13 cellular contexts compared by ENCODE assay signal in genomic region chr22:16783930-16784354, GRCh38. TPM values are rescaled to one million over a fixed set of nuclear protein-coding genes. Genes with fewer than 3 reads are reported as not detected.
A peak's percentile ranks its signal among the peaks of the same experiment; 100 is the strongest.
DNase-seq lines count a peak whose midpoint lies in the region; ATAC-seq, FAIRE-seq and TF ChIP-seq lines count a peak whose summit lies in the region.
"Had no signal": no experiment of that assay in that cellular context is flagged by ENCODE, and none has a peak within 500 bp of the region (broad histone marks: within the 10 kb centered on the region; RNA-seq: fewer than 3 reads in every experiment).

No MANE protein-coding gene starts in this region.

- H2AK5ac ChIP-seq in H1 (ENCODE audit: low read depth, low read length), result no peak overlapping the region

- H3K4me1 ChIP-seq in A549 (no peaks in the 10 kb centered on the region), MM.1S (ENCODE audit: low read length) (no peaks in the 10 kb centered on the region), H1 (replicated peaks in 1 of 4; ENCODE audit: control insufficient read depth in 3 of 4, insufficient read depth in 4 of 4, low read length in 3 of 4) (no peaks in the 10 kb centered on the region)

- H3K4ac ChIP-seq in H1 (replicated peaks; ENCODE audit: insufficient read length, low read depth, low read length), result no peak overlapping the region

- H3K36me3 Mint-ChIP-seq in Calu3 (ENCODE audit: insufficient read depth, unreplicated experiment), result no peaks in the 10 kb centered on the region
- no peaks in the 10 kb centered on the region for H3K36me3 Mint-ChIP-seq in activated naive CD8-positive, alpha-beta T cell treated with anti-CD3 and anti-CD28 coated beads for 36 hours
- H3K36me3 Mint-ChIP-seq: activated naive CD4-positive, alpha-beta T cell treated with anti-CD3 and anti-CD28 coated beads, Interleukin-2, amount 50 U/mL, for 24 hours had no signal

- no peak overlapping the region for H3K18ac ChIP-seq in H1 (ENCODE audit: extremely low read depth, low read length)

- H3K79me1 ChIP-seq in H1 (ENCODE audit: low read depth, low read length), result no peaks in the 10 kb centered on the region

- no peak overlapping the region for H3K27ac Mint-ChIP-seq in Calu3 (ENCODE audit: unreplicated experiment)
- no peak overlapping the region for H3K27ac Mint-ChIP-seq in activated naive CD8-positive, alpha-beta T cell treated with anti-CD3 and anti-CD28 coated beads for 36 hours
- H3K27ac Mint-ChIP-seq: activated naive CD4-positive, alpha-beta T cell treated with anti-CD3 and anti-CD28 coated beads, Interleukin-2, amount 50 U/mL, for 24 hours had no signal

- no peaks in the 10 kb centered on the region for H3K27me3 Mint-ChIP-seq in Calu3 (ENCODE audit: unreplicated experiment)
- H3K27me3 Mint-ChIP-seq in activated naive CD8-positive, alpha-beta T cell treated with anti-CD3 and anti-CD28 coated beads for 36 hours, result peaks cover 6% of the 10 kb centered on the region

- no peak overlapping the region for H4K91ac ChIP-seq in H1 (replicated peaks; ENCODE audit: insufficient read length, low read length)

- peaks cover 17% of the 10 kb centered on the region for H3K9me3 Mint-ChIP-seq in Calu3 (ENCODE audit: low read depth, unreplicated experiment)
- no peaks in the 10 kb centered on the region for H3K9me3 Mint-ChIP-seq in activated naive CD8-positive, alpha-beta T cell treated with anti-CD3 and anti-CD28 coated beads for 36 hours
- H3K9me3 Mint-ChIP-seq: activated naive CD4-positive, alpha-beta T cell treated with anti-CD3 and anti-CD28 coated beads, Interleukin-2, amount 50 U/mL, for 24 hours had no signal

- H3F3A ChIP-seq in MM.1S (ENCODE audit: insufficient read depth, low read length), result no peaks in the 10 kb centered on the region

- H3K14ac ChIP-seq in H1 (ENCODE audit: insufficient read length), result no peak overlapping the region

- peak overlapping the region; percentile 39; the same call in 2 of the 3 replicates for H3K4me2 ChIP-seq in A549
- peak overlapping the region; percentile 14; the same call in 1 of the 2 replicates for H3K4me2 ChIP-seq in MM.1S (ENCODE audit: low read depth, low read length)
- H3K4me2 ChIP-seq in H1 (ENCODE audit: insufficient read depth in 1 of 2, low read depth in 2 of 2, low read length in 2 of 2), result no peak overlapping the region

- H3K27ac ChIP-seq in A549, result no peak overlapping the region
- no peak overlapping the region for H3K27ac ChIP-seq in MM.1S (ENCODE audit: low read length)
- no peak overlapping the region for H3K27ac ChIP-seq in H1 (ENCODE audit: low read depth, low read length)

- BruUV-seq in Calu3 (replicated peaks; lab: Mats Ljungman, UMichigan), result no TSS peak

- H3K27me3 ChIP-seq in MM.1S (replicated peaks; ENCODE audit: insufficient read depth, low read length) (no peaks in the 10 kb centered on the region), H1 (replicated peaks in 1 of 4; ENCODE audit: control insufficient read depth in 3 of 4, extremely low read depth in 1 of 4, insufficient read depth in 3 of 4, low read length in 3 of 4) (no peaks in the 10 kb centered on the region)

- under 1% methylated on average over 8 of the region's 8 CpGs for WGBS in A549 (ENCODE audit: missing lambda C conversion rate)
- WGBS in H1 (ENCODE audit: extremely low coverage in 1 of 2, insufficient coverage in 1 of 2, insufficient read length in 1 of 2, insufficient replicate concordance in 2 of 2, low coverage in 1 of 2, low lambda C conversion rate in 2 of 2, missing lambda C conversion rate in 1 of 2), 2 experiments, result 67% methylated on average over 8 of the region's 8 CpGs; no CpG with 5 or more reads in 1 of the 2 experiments

- no peak overlapping the region for H3K56ac ChIP-seq in H1 (replicated peaks; ENCODE audit: insufficient read length, low read depth, low read length)

- H3K9me3 ChIP-seq in A549 (no peaks in the 10 kb centered on the region), MM.1S (replicated peaks; ENCODE audit: insufficient read depth, low read length) (no peaks in the 10 kb centered on the region), H1 (ENCODE audit: insufficient read depth in 2 of 2, low read depth in 1 of 2, low read length in 1 of 2) (no peaks in the 10 kb centered on the region)

- no peak overlapping the region for H2BK15ac ChIP-seq in H1 (ENCODE audit: low read length)

- TF ChIP-seq RAD21 in A549 (conservative IDR thresholded peaks at IDR 0.05 in 1 of 2, IDR thresholded peaks at IDR 0.05 in 1 of 2), result no peak
- peak; percentile 48 to 62 for TF ChIP-seq RAD21 in H1 (IDR thresholded peaks at IDR 0.05 in 1 of 2, conservative IDR thresholded peaks at IDR 0.05 in 1 of 2; ENCODE audit: low read depth in 2 of 2, low read length in 2 of 2)

- no peak overlapping the region for H4K5ac ChIP-seq in H1 (ENCODE audit: insufficient read length, low read depth, low read length)

- H2BK12ac ChIP-seq in H1 (ENCODE audit: low read depth, low read length), result no peak overlapping the region

- H3K4me1 Mint-ChIP-seq in Calu3 (ENCODE audit: low read depth, unreplicated experiment), result no peaks in the 10 kb centered on the region
- no peaks in the 10 kb centered on the region for H3K4me1 Mint-ChIP-seq in activated naive CD8-positive, alpha-beta T cell treated with anti-CD3 and anti-CD28 coated beads for 36 hours
- H3K4me1 Mint-ChIP-seq: activated naive CD4-positive, alpha-beta T cell treated with anti-CD3 and anti-CD28 coated beads, Interleukin-2, amount 50 U/mL, for 24 hours had no signal

- TF ChIP-seq CTCF in A549 (IDR thresholded peaks at IDR 0.05) (no peak), MM.1S (IDR thresholded peaks at IDR 0.05; ENCODE audit: low read length) (peak; percentile 71), H1 (IDR thresholded peaks at IDR 0.05; ENCODE audit: control extremely low read depth in 1 of 3, insufficient read depth in 1 of 3, low read depth in 1 of 3, low read length in 3 of 3) (peak; percentile 28 to 74 (median 55)), Calu3 (IDR thresholded peaks at IDR 0.05; ENCODE audit: unreplicated experiment) (no peak)

- H3K9ac ChIP-seq in MM.1S (ENCODE audit: low read length) (no peak overlapping the region), H1 (replicated peaks in 1 of 4; ENCODE audit: extremely low read depth in 1 of 4, low read depth in 3 of 4, low read length in 3 of 4) (no peak overlapping the region)

- no peak overlapping the region for H3K23ac ChIP-seq in H1 (ENCODE audit: insufficient read length)

- POLR2A ChIA-PET in A549 (lab: Yijun Ruan, JAX), result no interaction called here
- POLR2A ChIA-PET in H1 (lab: Charles Lee; ENCODE audit: partially characterized antibody), result no interaction called here

- H2BK120ac ChIP-seq in H1 (replicated peaks; ENCODE audit: low read depth, low read length), result no peak overlapping the region

- H2BK20ac ChIP-seq in H1 (ENCODE audit: low read length), result no peak overlapping the region

- H2AFZ ChIP-seq in MM.1S (ENCODE audit: low read length) (no peak overlapping the region), H1 (ENCODE audit: low read length) (no peak overlapping the region)

- H2BK5ac ChIP-seq in H1 (ENCODE audit: low read depth, low read length), result no peak overlapping the region

- H3K36me3 ChIP-seq in MM.1S (replicated peaks; ENCODE audit: insufficient read depth, low read length), result no peaks in the 10 kb centered on the region
- no peaks in the 10 kb centered on the region for H3K36me3 ChIP-seq in H1 (ENCODE audit: control insufficient read depth in 2 of 4, insufficient read depth in 4 of 4, low read length in 3 of 4)

- H3K9me2 ChIP-seq in MM.1S (replicated peaks; ENCODE audit: insufficient read depth, low read length), result no peaks in the 10 kb centered on the region

- H3K23me2 ChIP-seq in H1 (ENCODE audit: low read depth, low read length), result no peaks in the 10 kb centered on the region

- TF ChIP-seq POLR2A in A549 (IDR thresholded peaks at IDR 0.05; ENCODE audit: low read length) (no peak), H1 (IDR thresholded peaks at IDR 0.05; ENCODE audit: control extremely low read depth in 1 of 2, low read depth in 2 of 2, low read length in 2 of 2) (no peak)

- H3K4me3 ChIP-seq in A549 (no peak overlapping the region), MM.1S (ENCODE audit: low read length) (no peak overlapping the region), H1 (ENCODE audit: extremely low read depth in 1 of 4, insufficient read depth in 2 of 4, low read depth in 3 of 4, low read length in 4 of 4) (no peak overlapping the region)

- no peak overlapping the region for H3K4me3 Mint-ChIP-seq in Calu3 (ENCODE audit: low read depth, unreplicated experiment)
- no peak overlapping the region for H3K4me3 Mint-ChIP-seq in activated naive CD8-positive, alpha-beta T cell treated with anti-CD3 and anti-CD28 coated beads for 36 hours
- H3K4me3 Mint-ChIP-seq: activated naive CD4-positive, alpha-beta T cell treated with anti-CD3 and anti-CD28 coated beads, Interleukin-2, amount 50 U/mL, for 24 hours had no signal

- ATAC-seq in A549 (peak; percentile 71 to 77), GM19324 (IDR thresholded peaks at IDR 0.05; ENCODE audit: low FRiP score, unreplicated experiment) (no peak)

- peak; percentile 4 to 17 for DNase-seq in A549 (ENCODE audit: low read depth in 1 of 2, low spot score in 1 of 2)
- DNase-seq in ELR (ENCODE audit: low read depth), result peak; percentile 3
- DNase-seq in MM.1S, result peak; percentile 48
- DNase-seq in H1 (ENCODE audit: low read depth in 1 of 2, low spot score in 2 of 2), result peak in 1 of 2 experiments; percentile 51
- no peak for DNase-seq in Calu3
- no peak for DNase-seq in activated effector memory CD4-positive, alpha-beta T cell treated with anti-CD3 and anti-CD28 coated beads, Interleukin-2, amount 50 U/mL, for 16 hours
- no peak for DNase-seq in activated naive CD8-positive, alpha-beta T cell treated with anti-CD3 and anti-CD28 coated beads for 36 hours
- DNase-seq: midbrain, T-helper 2 cell had no signal

- no peak for FAIRE-seq in A549 (lab: Jason Lieb, UNC)
- FAIRE-seq in H1 (lab: Jason Lieb, UNC), result peak; percentile 84

- intact Hi-C loops in Calu3 (cut with micrococcal nuclease; ENCODE audit: unreplicated experiment), result no loop called here

- TF ChIP-seq EP300 in A549 (IDR thresholded peaks at IDR 0.05) (no peak), H1 (IDR thresholded peaks at IDR 0.05; ENCODE audit: borderline replicate concordance in 1 of 2, low read depth in 2 of 2, low read length in 2 of 2) (no peak)

- CTCF ChIA-PET in A549 (lab: Yijun Ruan, JAX) (no interaction called here), H1 (lab: Charles Lee; ENCODE audit: partially characterized antibody) (interaction anchor here (0.7 to 2.2 kb wide), 19 partner anchors 10 to 134 kb away, joined by 3 to 14 read pairs (median 5); no protein-coding TSS in a partner anchor), Calu3 (lab: Charles Lee) (interaction anchor here (0.6 kb wide), 1 partner anchor 716 kb away, joined by 3 read pairs; no protein-coding TSS in a partner anchor)

- H3K79me2 ChIP-seq in MM.1S (ENCODE audit: low read length) (no peaks in the 10 kb centered on the region), H1 (ENCODE audit: control insufficient read depth in 1 of 2, insufficient read depth in 2 of 2, low read length in 2 of 2) (no peaks in the 10 kb centered on the region)

- no peaks in the 10 kb centered on the region for H4K20me1 ChIP-seq in MM.1S (ENCODE audit: insufficient read depth, low read length)
- H4K20me1 ChIP-seq in H1 (replicated peaks in 1 of 2; ENCODE audit: control insufficient read depth in 1 of 2, insufficient read depth in 2 of 2, low read length in 2 of 2), result no peaks in the 10 kb centered on the region

- H4K8ac ChIP-seq in H1 (ENCODE audit: extremely low read depth, insufficient read depth, low read length), result no peak overlapping the region

RNA-seq across cellular contexts. Expression of gene XKR3, which starts 41.3 kb away (rescaled TPM):
- not detected in 2 replicates for polyA plus RNA-seq in A549 (2011; rRNA removed)
- polyA plus RNA-seq in A549 (2012; cell fraction: cytosol; rRNA removed), result not detected in 2 replicates
- not detected in 2 replicates for polyA plus RNA-seq in A549 (2012; cell fraction: nucleus; rRNA removed)
- not detected in 3 replicates for polyA plus RNA-seq in A549 (2017; fragmentation: RNase III; extraction: RNeasy Plus Mini Kit Qiagen cat#74134 plus additional on column Dnase treatment)
- polyA minus RNA-seq in A549 (2011; rRNA and poly(A)+ RNA removed), result not detected in 2 replicates
- 0.17 and 0.25 TPM in 2 replicates for total RNA-seq in H1 (2021; fragmentation: NEBNext Ultra II Directional; extraction: Animal tissue kit (Norgen Biotek cat#: 25700))
- not detected in 2 replicates for polyA plus RNA-seq in H1 (2011; rRNA removed)
- polyA plus RNA-seq in H1 (2011; cell fraction: cytosol; rRNA removed), result not detected
- not detected for polyA plus RNA-seq in H1 (2011; cell fraction: nucleus; rRNA removed)
- polyA plus RNA-seq in H1 (2012, experiment 1 of 2), result not detected in 4 replicates
- not detected for polyA plus RNA-seq in H1 (2012, experiment 2 of 2)
- polyA plus RNA-seq in H1 (2013, experiment 1 of 2), result 0.34 TPM
- 0.33 TPM for polyA plus RNA-seq in H1 (2013, experiment 2 of 2)
- 0.10 TPM in 1 of 2 replicates, not detected in the other for polyA minus RNA-seq in H1 (2011; rRNA and poly(A)+ RNA removed)
- polyA minus RNA-seq in H1 (2011; cell fraction: cytosol; rRNA and poly(A)+ RNA removed), result not detected
- polyA minus RNA-seq in H1 (2011; cell fraction: nucleus; rRNA and poly(A)+ RNA removed), result not detected
- total RNA-seq in Calu3 (2022), result not detected in 2 replicates
- not detected for total RNA-seq in activated naive CD8-positive, alpha-beta T cell treated with anti-CD3 and anti-CD28 coated beads for 36 hours
- total RNA-seq: ureter had no signal
- polyA plus RNA-seq: esophagus had no signal

Comparison
In these comparisons a context has a peak if more than half of its experiments do, and no peak if none do; other contexts are left out.
1. DNase-seq: peak in A549 (2 of 2), ELR (single experiment) and MM.1S (single experiment); none in Calu3 (single experiment), activated effector memory CD4-positive, alpha-beta T cell treated with anti-CD3 and anti-CD28 coated beads, Interleukin-2, amount 50 U/mL, for 16 hours (single experiment) and activated naive CD8-positive, alpha-beta T cell treated with anti-CD3 and anti-CD28 coated beads for 36 hours (single experiment).
2. H3K4me2 ChIP-seq: peak in A549 (single experiment) and MM.1S (single experiment); none in H1 (0 of 2).
3. CTCF ChIP-seq: peak in MM.1S (single experiment) and H1 (3 of 3); none in A549 (single experiment) and Calu3 (single experiment).
4. Of the 18 proteins assayed by ChIP-seq in both H1 and A549: peak only in H1: CTCF and RAD21; only in A549: none; in both: none; in neither: 16.